Comparison of ENCODE assay signal across 16 cellular contexts in the genomic region with DNA sequence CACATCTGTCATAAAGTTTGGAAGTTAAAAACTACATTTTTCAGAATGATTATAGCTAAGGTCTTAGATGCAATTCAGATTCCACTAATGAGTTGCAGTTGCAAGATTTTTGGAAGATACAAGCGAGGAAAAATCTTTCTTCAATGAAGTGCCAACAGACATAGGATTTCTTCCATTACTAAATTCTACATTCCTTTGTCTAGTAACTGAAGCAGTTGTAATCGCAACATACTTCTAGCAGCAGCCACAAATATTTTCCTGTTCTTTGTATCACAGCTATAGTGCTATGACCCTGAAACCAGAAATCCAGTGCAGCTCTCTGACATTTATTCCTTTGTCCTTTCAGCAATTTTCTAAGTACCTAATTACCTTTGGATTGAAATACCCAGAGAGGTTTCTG.
"Had no signal": no experiment of that assay in that cellular context is flagged by ENCODE, and none has a peak within 500 bp of the region (broad histone marks: within the 10 kb centered on the region; RNA-seq: fewer than 3 reads in every experiment).

No MANE protein-coding gene starts in this region.

- DNase-seq: activated CD4-positive, alpha-beta T cell treated with anti-CD3 and anti-CD28 coated beads, Interleukin-2, amount 10 ng/mL, durations not matched to agents 7 days and 5 days; activated CD4-positive, CD25-positive, alpha-beta regulatory T cell; activated naive CD4-positive, alpha-beta T cell treated with anti-CD3 and anti-CD28 coated beads, Interleukin-2, amount 10 ng/mL, durations not matched to agents 7 days and 5 days; activated T-cell treated with anti-CD3 and anti-CD28 coated beads for 4 hours; adrenal gland; hippocampal formation; ovary; stimulated activated CD4-positive, alpha-beta T cell treated with anti-CD3 and anti-CD28 coated beads, Interleukin-4, amount 100 ng/mL, for 4 hours; stimulated activated naive CD8-positive, alpha-beta T cell treated with anti-CD3 and anti-CD28 coated beads, Interleukin-15, amount 100 ng/mL, for 72 hours; T-helper 17 cell had no signal

- H3K27me3 ChIP-seq: adrenal gland, breast epithelium, ovary had no signal

- H3K4me3 Mint-ChIP-seq: activated CD4-positive, alpha-beta T cell treated with anti-CD3 and anti-CD28 coated beads, Interleukin-2, amount 10 ng/mL, durations not matched to agents 7 days and 5 days; activated naive CD4-positive, alpha-beta T cell treated with anti-CD3 and anti-CD28 coated beads, Interleukin-2, amount 10 ng/mL, durations not matched to agents 7 days and 5 days; neural crest cell; stimulated activated naive CD8-positive, alpha-beta T cell treated with anti-CD3 and anti-CD28 coated beads, Interleukin-15, amount 100 ng/mL, for 72 hours; T-helper 17 cell had no signal

- H3K36me3 Mint-ChIP-seq: activated naive CD4-positive, alpha-beta T cell treated with anti-CD3 and anti-CD28 coated beads, Interleukin-2, amount 10 ng/mL, durations not matched to agents 7 days and 5 days had no signal

- H3K27me3 Mint-ChIP-seq: activated CD4-positive, alpha-beta T cell treated with anti-CD3 and anti-CD28 coated beads, Interleukin-2, amount 10 ng/mL, durations not matched to agents 7 days and 5 days; activated naive CD4-positive, alpha-beta T cell treated with anti-CD3 and anti-CD28 coated beads, Interleukin-2, amount 10 ng/mL, durations not matched to agents 7 days and 5 days; stimulated activated naive CD8-positive, alpha-beta T cell treated with anti-CD3 and anti-CD28 coated beads, Interleukin-15, amount 100 ng/mL, for 72 hours; T-helper 17 cell had no signal

- H3K4me3 ChIP-seq: adrenal gland, breast epithelium, ovary, thoracic aorta had no signal

- H3K36me3 ChIP-seq: adrenal gland, breast epithelium, ovary, thoracic aorta had no signal

- H3K27ac ChIP-seq: adrenal gland, breast epithelium, ovary, thoracic aorta had no signal

- H3K9me3 ChIP-seq: adrenal gland, breast epithelium, ovary, thoracic aorta had no signal

- ATAC-seq: stimulated activated naive CD8-positive, alpha-beta T cell treated with anti-CD3 and anti-CD28 coated beads, Interleukin-15, amount 100 ng/mL, for 72 hours; T-helper 17 cell had no signal

- H3K4me1 Mint-ChIP-seq: activated CD4-positive, alpha-beta T cell treated with anti-CD3 and anti-CD28 coated beads, Interleukin-2, amount 10 ng/mL, durations not matched to agents 7 days and 5 days; activated naive CD4-positive, alpha-beta T cell treated with anti-CD3 and anti-CD28 coated beads, Interleukin-2, amount 10 ng/mL, durations not matched to agents 7 days and 5 days; stimulated activated naive CD8-positive, alpha-beta T cell treated with anti-CD3 and anti-CD28 coated beads, Interleukin-15, amount 100 ng/mL, for 72 hours; T-helper 17 cell had no signal

- FAIRE-seq: colon, TTC549 had no signal

- H3K4me1 ChIP-seq: adrenal gland, breast epithelium had no signal

- H3K27ac Mint-ChIP-seq: activated CD4-positive, alpha-beta T cell treated with anti-CD3 and anti-CD28 coated beads, Interleukin-2, amount 10 ng/mL, durations not matched to agents 7 days and 5 days; activated naive CD4-positive, alpha-beta T cell treated with anti-CD3 and anti-CD28 coated beads, Interleukin-2, amount 10 ng/mL, durations not matched to agents 7 days and 5 days; activated T-helper 2 cell treated with anti-CD3 and anti-CD28 coated beads, Interferon-gamma antibody, Interleukin-2, Interleukin-4, amounts not matched to agents 10 μg/mL and 5 μg/mL and 100 μg/mL, durations not matched to agents 14 hours and 24 hours and 36 hours; stimulated activated naive CD8-positive, alpha-beta T cell treated with anti-CD3 and anti-CD28 coated beads, Interleukin-15, amount 100 ng/mL, for 72 hours; T-helper 17 cell had no signal
